In genomic region chr2:130728007-130728454, GRCh38 we compare ENCODE assay signal across 8 cellular contexts. TPM values are rescaled to one million over a fixed set of nuclear protein-coding genes. Genes with fewer than 3 reads are reported as not detected.
DNase-seq lines count a peak whose midpoint lies in the region; ATAC-seq lines count a peak whose summit lies in the region.

No MANE protein-coding gene starts in this region.

- peak; percentile 59 for ATAC-seq in activated naive CD8-positive, alpha-beta T cell treated with anti-CD3 and anti-CD28 coated beads, Interleukin-2, amount 50 U/mL, for 24 hours
- ATAC-seq in GM21515 (IDR thresholded peaks at IDR 0.05; ENCODE audit: unreplicated experiment) = no peak

- no peaks in the 10 kb centered on the region for H3K9me3 Mint-ChIP-seq in activated naive CD8-positive, alpha-beta T cell treated with anti-CD3 and anti-CD28 coated beads, Interleukin-2, amount 50 U/mL, for 24 hours

- H3K4me1 ChIP-seq in iPS-18a (ENCODE audit: control insufficient read depth, low read depth, low read length) = peaks cover 7% of the 10 kb centered on the region

- peak overlapping the region; percentile 50 for H3K27ac Mint-ChIP-seq in activated naive CD8-positive, alpha-beta T cell treated with anti-CD3 and anti-CD28 coated beads, Interleukin-2, amount 50 U/mL, for 24 hours

- peaks cover 8% of the 10 kb centered on the region for H3K4me1 Mint-ChIP-seq in activated naive CD8-positive, alpha-beta T cell treated with anti-CD3 and anti-CD28 coated beads, Interleukin-2, amount 50 U/mL, for 24 hours

- peak overlapping the region; percentile 46; the same call in 1 of the 2 replicates for H3K4me3 ChIP-seq in MG63
- H3K4me3 ChIP-seq in iPS-18a (ENCODE audit: low read length) = peak overlapping the region; percentile 85

- no peak overlapping the region for H3K9ac ChIP-seq in iPS-18a (ENCODE audit: low read length)

- H3K36me3 ChIP-seq in MG63 (no peaks in the 10 kb centered on the region), iPS-18a (ENCODE audit: control insufficient read depth, low read depth, low read length) (no peaks in the 10 kb centered on the region)

- no peak overlapping the region for H3K27ac ChIP-seq in iPS-18a (ENCODE audit: low read length)

- H3K27me3 Mint-ChIP-seq in activated naive CD8-positive, alpha-beta T cell treated with anti-CD3 and anti-CD28 coated beads, Interleukin-2, amount 50 U/mL, for 24 hours = peaks cover 4% of the 10 kb centered on the region

- H3K4me3 Mint-ChIP-seq in activated naive CD8-positive, alpha-beta T cell treated with anti-CD3 and anti-CD28 coated beads, Interleukin-2, amount 50 U/mL, for 24 hours = peak overlapping the region; percentile 70

- no peaks in the 10 kb centered on the region for H3K36me3 Mint-ChIP-seq in activated naive CD8-positive, alpha-beta T cell treated with anti-CD3 and anti-CD28 coated beads, Interleukin-2, amount 50 U/mL, for 24 hours (ENCODE audit: low read depth)

- H3K27me3 ChIP-seq in MG63 = no peaks in the 10 kb centered on the region; the same call in 1 of the 2 replicates
- peaks cover 29% of the 10 kb centered on the region for H3K27me3 ChIP-seq in iPS-18a (ENCODE audit: control insufficient read depth, insufficient read depth, low read length)

- H3K9me3 ChIP-seq in MG63 = no peaks in the 10 kb centered on the region
- no peaks in the 10 kb centered on the region for H3K9me3 ChIP-seq in iPS-18a (ENCODE audit: control insufficient read depth, low read depth, low read length)

- DNase-seq in activated naive CD4-positive, alpha-beta T cell treated with Interleukin-2 at 50 U/mL for 16 hours = peak; percentile 54
- DNase-seq in activated naive CD4-positive, alpha-beta T cell (lab: John Stamatoyannopoulos, UW) = no peak
- DNase-seq in MG63 = no peak
- DNase-seq in activated naive CD8-positive, alpha-beta T cell treated with anti-CD3 and anti-CD28 coated beads, Interleukin-2, amount 50 U/mL, for 24 hours = peak; percentile 23
- peak; percentile 5 for DNase-seq in stimulated activated CD8-positive, alpha-beta memory T cell treated with anti-CD3 and anti-CD28 coated beads, Interleukin-12 subunit alpha, Interleukin-12 subunit beta, amount 100 ng/mL, for 1 hour (ENCODE audit: low read depth)
- no peak for DNase-seq in dedifferentiated amniotic fluid mesenchymal stem cell (ENCODE audit: extremely low spot score)

RNA-seq across cellular contexts. Expression of gene GPR148, which starts 0.8 kb away (rescaled TPM):
- not detected in 2 replicates for total RNA-seq in MG63 (2014; rRNA removed; shearing (Covaris generic); ENCODE audit: low replicate concordance)

RNA-seq across cellular contexts. Expression of gene AMER3, which starts 27.3 kb away (rescaled TPM):
- total RNA-seq in MG63 (2014; rRNA removed; shearing (Covaris generic); ENCODE audit: low replicate concordance) = not detected in 2 replicates

Comparison
In these comparisons a context has a peak if more than half of its experiments do, and no peak if none do; other contexts are left out.
1. DNase-seq: peak in activated naive CD4-positive, alpha-beta T cell treated with Interleukin-2 at 50 U/mL for 16 hours (single experiment), activated naive CD8-positive, alpha-beta T cell treated with anti-CD3 and anti-CD28 coated beads, Interleukin-2, amount 50 U/mL, for 24 hours (single experiment) and stimulated activated CD8-positive, alpha-beta memory T cell treated with anti-CD3 and anti-CD28 coated beads, Interleukin-12 subunit alpha, Interleukin-12 subunit beta, amount 100 ng/mL, for 1 hour (single experiment); none in activated naive CD4-positive, alpha-beta T cell (0 of 4), MG63 (single experiment) and dedifferentiated amniotic fluid mesenchymal stem cell (single experiment).